8 cellular contexts compared by ENCODE assay signal in genomic region chr21:43659136-43660000, GRCh38. TPM values are rescaled to one million over a fixed set of nuclear protein-coding genes. Genes with fewer than 3 reads are reported as not detected.
DNase-seq lines count a peak whose midpoint lies in the region; ATAC-seq and TF ChIP-seq lines count a peak whose summit lies in the region.

HSF2BP (minus strand) TSS chr21:43659488; CDS start chr21:43658096, 1,392 bp downstream.
RRP1B (plus strand) TSS chr21:43659560; CDS start chr21:43659665, 105 bp downstream.

- peaks cover 3% of the 10 kb centered on the region for H3K36me3 Mint-ChIP-seq in neural crest cell (ENCODE audit: low read depth)
- peaks cover 36% of the 10 kb centered on the region for H3K36me3 Mint-ChIP-seq in stimulated activated naive CD8-positive, alpha-beta T cell treated with anti-CD3 and anti-CD28 coated beads, Interleukin-15, Interleukin-2, amounts not matched to agents 100 ng/mL and 50 ng/mL, for 24 hours (ENCODE audit: low read depth)

- TF ChIP-seq CTCF in LNCaP clone FGC (IDR thresholded peaks at IDR 0.05; ENCODE audit: control insufficient read depth, extremely low read depth, insufficient read depth) (no peak), foreskin keratinocyte (conservative IDR thresholded peaks at IDR 0.05) (peak; percentile 33), neural crest cell (conservative IDR thresholded peaks at IDR 0.05) (peak; percentile 30)

- no peaks in the 10 kb centered on the region for H3K4me1 ChIP-seq in foreskin keratinocyte

- no peaks in the 10 kb centered on the region for H3K27me3 Mint-ChIP-seq in neural crest cell (ENCODE audit: low read depth)
- H3K27me3 Mint-ChIP-seq in stimulated activated naive CD8-positive, alpha-beta T cell treated with anti-CD3 and anti-CD28 coated beads, Interleukin-15, Interleukin-2, amounts not matched to agents 100 ng/mL and 50 ng/mL, for 24 hours, result no peaks in the 10 kb centered on the region

- peaks cover 23% of the 10 kb centered on the region for H3K4me1 Mint-ChIP-seq in neural crest cell
- peaks cover 45% of the 10 kb centered on the region for H3K4me1 Mint-ChIP-seq in stimulated activated naive CD8-positive, alpha-beta T cell treated with anti-CD3 and anti-CD28 coated beads, Interleukin-15, Interleukin-2, amounts not matched to agents 100 ng/mL and 50 ng/mL, for 24 hours (ENCODE audit: low read depth)

- no peaks in the 10 kb centered on the region for H3K27me3 ChIP-seq in foreskin keratinocyte

- peak within 1 kb of the TSS; percentile 95 for H3K27ac Mint-ChIP-seq in neural crest cell (ENCODE audit: unreplicated experiment)
- peak within 1 kb of the TSS; percentile 96 for H3K27ac Mint-ChIP-seq in stimulated activated naive CD8-positive, alpha-beta T cell treated with anti-CD3 and anti-CD28 coated beads, Interleukin-15, Interleukin-2, amounts not matched to agents 100 ng/mL and 50 ng/mL, for 24 hours

- DNase-seq in DMS53 treated with DMSO at 0.1 percent for 48 hours (lab: John Stamatoyannopoulos, UW; ENCODE audit: unreplicated experiment) (peak; percentile 44), LNCaP clone FGC (ENCODE audit: low read depth) (peak; percentile 63), SHP77 (lab: John Stamatoyannopoulos, UW) (peak; percentile 61 to 73), activated gamma-delta T cell (lab: John Stamatoyannopoulos, UW) (peak; percentile 70), foreskin keratinocyte (peak in 1 of 2 donors; percentile 60), neural crest cell (ENCODE audit: low read depth, low spot score) (peak; percentile 72)

- ATAC-seq in GM21723 (IDR thresholded peaks at IDR 0.05; ENCODE audit: unreplicated experiment), result peak; percentile 74
- peak; percentile 84 for ATAC-seq in foreskin keratinocyte

- H3K9me3 Mint-ChIP-seq in neural crest cell, result no peaks in the 10 kb centered on the region
- H3K9me3 Mint-ChIP-seq in stimulated activated naive CD8-positive, alpha-beta T cell treated with anti-CD3 and anti-CD28 coated beads, Interleukin-15, Interleukin-2, amounts not matched to agents 100 ng/mL and 50 ng/mL, for 24 hours, result no peaks in the 10 kb centered on the region

- peak within 1 kb of the TSS; percentile 28 for H3K27ac ChIP-seq in foreskin keratinocyte

- peak within 1 kb of the TSS; percentile 96 for H3K4me3 ChIP-seq in LNCaP clone FGC (ENCODE audit: low read depth, low read length)

- peak within 1 kb of the TSS; percentile 98 for H3K4me3 Mint-ChIP-seq in neural crest cell
- H3K4me3 Mint-ChIP-seq in stimulated activated naive CD8-positive, alpha-beta T cell treated with anti-CD3 and anti-CD28 coated beads, Interleukin-15, Interleukin-2, amounts not matched to agents 100 ng/mL and 50 ng/mL, for 24 hours, result peak within 1 kb of the TSS; percentile 90

RNA-seq across cellular contexts. Expression of gene HSF2BP, which starts in this region (rescaled TPM):
- total RNA-seq in foreskin keratinocyte (2.1 and 4.1 TPM in 2 replicates), neural crest cell (2.3 and 2.5 TPM in 2 replicates)
- polyA plus RNA-seq in foreskin keratinocyte, result 3.4 and 4.2 TPM in 2 replicates

RNA-seq across cellular contexts. Expression of gene RRP1B, which starts in this region (rescaled TPM):
- total RNA-seq in foreskin keratinocyte (42.0 and 42.2 TPM in 2 replicates), neural crest cell (68.8 and 70.4 TPM in 2 replicates)
- polyA plus RNA-seq in foreskin keratinocyte, result 14.5 and 16.1 TPM in 2 replicates
